ENCODE assay signal across 28 cellular contexts in the genomic region with DNA sequence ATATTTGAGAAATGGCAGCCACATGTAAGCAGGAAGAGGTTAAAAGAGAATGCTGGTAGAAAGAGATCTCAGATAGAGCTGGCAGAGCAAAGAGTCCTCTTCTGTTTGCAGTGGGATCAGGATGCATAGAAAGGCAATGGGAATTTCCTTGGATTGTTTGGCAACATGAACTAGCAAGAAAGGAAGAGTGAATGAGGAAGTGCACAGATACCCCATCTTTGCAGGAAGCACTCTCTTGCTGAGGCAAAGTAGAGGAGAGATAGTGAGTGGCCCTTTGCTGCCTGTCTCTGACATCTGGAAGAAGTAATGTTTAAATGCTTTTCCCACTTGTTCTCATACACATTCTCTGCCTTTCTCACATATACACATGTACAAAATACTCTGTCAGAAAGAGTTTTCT.
"Had no signal": no experiment of that assay in that cellular context is flagged by ENCODE, and none has a peak within 500 bp of the region (broad histone marks: within the 10 kb centered on the region; RNA-seq: fewer than 3 reads in every experiment).

No MANE protein-coding gene starts in this region.

- H3K4me1 ChIP-seq: left lung, lower lobe of right lung, neural progenitor cell, parathyroid adenoma, right atrium auricular region, right lobe of liver, tibial nerve, uterus had no signal

- H3K27me3 Mint-ChIP-seq: naive thymus-derived CD8-positive, alpha-beta T cell; stimulated activated memory B cell treated with anti-CD40 and anti-IgM and Interleukin-4, amounts not matched to agents 10 μg/mL and 1 μg/mL and 100 μg/mL, for 72 hours; stimulated activated naive CD8-positive, alpha-beta T cell treated with anti-CD3 and anti-CD28 coated beads, Interleukin-15, amount 100 ng/mL, for 72 hours; type B pancreatic cell had no signal

- H3K27me3 ChIP-seq: left lung, neural progenitor cell, neutrophil, right atrium auricular region, right lobe of liver, tibial nerve, uterus had no signal

- H3K9me3 ChIP-seq: neutrophil, right lobe of liver had no signal

- H3K4me3 ChIP-seq: left lung, lower lobe of right lung, neural progenitor cell, right atrium auricular region, right lobe of liver, smooth muscle cell, tibial nerve, uterus had no signal

- H3K36me3 ChIP-seq: neural progenitor cell, neutrophil, right lobe of liver, uterus had no signal

- FAIRE-seq: islet of Langerhans, kidney had no signal

- H3K27ac Mint-ChIP-seq: immature natural killer cell; naive thymus-derived CD8-positive, alpha-beta T cell; nephron; neural progenitor cell; stimulated activated memory B cell treated with anti-CD40 and anti-IgM and Interleukin-4, amounts not matched to agents 10 μg/mL and 1 μg/mL and 100 μg/mL, for 72 hours; stimulated activated naive CD8-positive, alpha-beta T cell treated with anti-CD3 and anti-CD28 coated beads, Interleukin-15, amount 100 ng/mL, for 72 hours; type B pancreatic cell had no signal

- H3K4me3 Mint-ChIP-seq: immature natural killer cell; naive thymus-derived CD8-positive, alpha-beta T cell; nephron; neural progenitor cell; stimulated activated memory B cell treated with anti-CD40 and anti-IgM and Interleukin-4, amounts not matched to agents 10 μg/mL and 1 μg/mL and 100 μg/mL, for 72 hours; stimulated activated naive CD8-positive, alpha-beta T cell treated with anti-CD3 and anti-CD28 coated beads, Interleukin-15, amount 100 ng/mL, for 72 hours; type B pancreatic cell had no signal

- H3K4me1 Mint-ChIP-seq: immature natural killer cell; nephron; neural progenitor cell; stimulated activated memory B cell treated with anti-CD40 and anti-IgM and Interleukin-4, amounts not matched to agents 10 μg/mL and 1 μg/mL and 100 μg/mL, for 72 hours; stimulated activated naive CD8-positive, alpha-beta T cell treated with anti-CD3 and anti-CD28 coated beads, Interleukin-15, amount 100 ng/mL, for 72 hours had no signal

- DNase-seq: immature natural killer cell; kidney; left colon; left lung; lower lobe of right lung; mammary epithelial cell; mesenchymal stem cell; naive thymus-derived CD8-positive, alpha-beta T cell; occipital lobe; right lobe of liver; stimulated activated CD4-positive, alpha-beta T cell treated with anti-CD3 and anti-CD28 coated beads, Interleukin-1b, Interleukin-23, amount 100 ng/mL, for 48 hours; stimulated activated CD4-positive, alpha-beta T cell treated with anti-CD3 and anti-CD28 coated beads, Interleukin-2, amount 100 ng/mL, for 48 hours; stimulated activated CD4-positive, alpha-beta T cell treated with anti-CD3 and anti-CD28 coated beads, Interleukin-4, amount 100 ng/mL, for 4 hours; stimulated activated CD8-positive, alpha-beta memory T cell treated with anti-CD3 and anti-CD28 coated beads, Interleukin-4, amount 100 ng/mL, for 48 hours; stimulated activated naive CD4-positive, alpha-beta T cell treated with Interleukin-2 at 50 U/mL for 16 hours; stimulated activated naive CD8-positive, alpha-beta T cell treated with anti-CD3 and anti-CD28 coated beads, Interleukin-15, amount 100 ng/mL, for 72 hours; substantia nigra; uterus had no signal
